8 cellular contexts compared by ENCODE assay signal in the genomic region with DNA sequence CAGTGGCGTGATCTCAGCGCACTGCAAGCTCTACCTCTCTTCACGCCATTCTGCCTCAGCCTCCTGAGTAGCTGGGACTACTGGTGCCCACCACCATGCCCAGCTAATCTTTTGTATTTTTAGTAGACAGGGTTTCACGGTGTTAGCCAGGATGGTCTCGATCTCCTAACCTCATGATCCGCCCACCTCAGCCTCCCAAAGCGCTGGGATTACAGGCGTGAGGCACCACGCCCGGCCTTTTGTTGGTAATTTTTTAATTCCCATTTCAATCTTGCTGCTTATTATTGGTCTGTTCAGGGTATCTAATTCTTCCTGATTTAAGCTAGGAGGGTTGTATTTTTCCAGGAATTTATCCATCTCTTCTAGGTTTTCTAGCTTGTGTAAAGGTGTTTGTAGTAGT. TPM values are rescaled to one million over a fixed set of nuclear protein-coding genes. Genes with fewer than 3 reads are reported as not detected.
DNase-seq lines count a peak whose midpoint lies in the region; ATAC-seq and TF ChIP-seq lines count a peak whose summit lies in the region.
"Not testable (repeated sequence)": the region's sequence is repeated elsewhere in the genome, so short reads cannot be mapped to it uniquely, and the experiment has no call there.

No MANE protein-coding gene starts in this region.

- peaks cover 74 to 85% of the 10 kb centered on the region in 2 donors for H3K36me3 Mint-ChIP-seq in CD14-positive monocyte
- peaks cover 13% of the 10 kb centered on the region for H3K36me3 Mint-ChIP-seq in T-cell
- peaks cover 95% of the 10 kb centered on the region for H3K36me3 Mint-ChIP-seq in activated CD8-positive, alpha-beta T cell treated with anti-CD3 and anti-CD28 coated beads for 36 hours (ENCODE audit: low read depth)
- H3K36me3 Mint-ChIP-seq in activated naive CD4-positive, alpha-beta T cell treated with anti-CD3 and anti-CD28 coated beads, Interleukin-2, amount 10 ng/mL, durations not matched to agents 7 days and 5 days, result peaks cover 68% of the 10 kb centered on the region
- H3K36me3 Mint-ChIP-seq in effector memory CD8-positive, alpha-beta T cell (ENCODE audit: insufficient read depth), result not testable (repeated sequence)
- H3K36me3 Mint-ChIP-seq in natural killer cell treated with Interleukin-12 subunit alpha and Interleukin-12 subunit beta and Interleukin-15 and Interleukin-18, amount 100 ng/mL, for 72 hours, result peaks cover 28% of the 10 kb centered on the region

- H3K27ac ChIP-seq in KMS-11 (peak overlapping the region; percentile 20; the same call in 1 of the 2 replicates), transverse colon (peak overlapping the region; percentile 31 to 64 (median 48))

- H3K9me3 Mint-ChIP-seq in CD14-positive monocyte; activated CD8-positive, alpha-beta T cell treated with anti-CD3 and anti-CD28 coated beads for 36 hours; natural killer cell treated with Interleukin-12 subunit alpha and Interleukin-12 subunit beta and Interleukin-15 and Interleukin-18, amount 100 ng/mL, for 72 hours: not testable (repeated sequence)
- peaks cover 4 to 10% (median 5%) of the 10 kb centered on the region in 3 donors for H3K9me3 Mint-ChIP-seq in T-cell
- peaks cover 12% of the 10 kb centered on the region for H3K9me3 Mint-ChIP-seq in activated naive CD4-positive, alpha-beta T cell treated with anti-CD3 and anti-CD28 coated beads, Interleukin-2, amount 10 ng/mL, durations not matched to agents 7 days and 5 days
- peaks cover 3 to 17% of the 10 kb centered on the region in 2 donors for H3K9me3 Mint-ChIP-seq in effector memory CD8-positive, alpha-beta T cell

- H3K4me1 Mint-ChIP-seq in CD14-positive monocyte, result peaks cover 11% of the 10 kb centered on the region
- H3K4me1 Mint-ChIP-seq in T-cell, result peaks cover 47 to 52% (median 50%) of the 10 kb centered on the region in 3 donors
- peaks cover 42% of the 10 kb centered on the region for H3K4me1 Mint-ChIP-seq in activated CD8-positive, alpha-beta T cell treated with anti-CD3 and anti-CD28 coated beads for 36 hours (ENCODE audit: low read depth)
- H3K4me1 Mint-ChIP-seq in activated naive CD4-positive, alpha-beta T cell treated with anti-CD3 and anti-CD28 coated beads, Interleukin-2, amount 10 ng/mL, durations not matched to agents 7 days and 5 days, result peaks cover 55% of the 10 kb centered on the region
- peaks cover 24% of the 10 kb centered on the region in 2 donors for H3K4me1 Mint-ChIP-seq in effector memory CD8-positive, alpha-beta T cell (ENCODE audit: low read depth in 2 of 2)
- H3K4me1 Mint-ChIP-seq in natural killer cell treated with Interleukin-12 subunit alpha and Interleukin-12 subunit beta and Interleukin-15 and Interleukin-18, amount 100 ng/mL, for 72 hours (ENCODE audit: low read depth in 2 of 2), result peaks cover 17 to 36% of the 10 kb centered on the region in 2 donors

- not testable (repeated sequence) for DNase-seq in CD14-positive monocyte (ENCODE audit: low spot score); T-cell; activated CD8-positive, alpha-beta T cell treated with anti-CD3 and anti-CD28 coated beads for 36 hours; activated naive CD4-positive, alpha-beta T cell treated with anti-CD3 and anti-CD28 coated beads, Interleukin-2, amount 10 ng/mL, durations not matched to agents 7 days and 5 days; effector memory CD8-positive, alpha-beta T cell; natural killer cell treated with Interleukin-12 subunit alpha and Interleukin-12 subunit beta and Interleukin-15 and Interleukin-18, amount 100 ng/mL, for 72 hours (ENCODE audit: low spot score); transverse colon

- H2AFZ ChIP-seq in KMS-11 (ENCODE audit: low read depth), result not testable (repeated sequence)

- H3K27ac Mint-ChIP-seq in CD14-positive monocyte (peak overlapping the region in 6 of 7 donors; percentile 18 to 89 (median 76)), T-cell (peak overlapping the region; percentile 93 to 96)
- H3K27ac Mint-ChIP-seq in activated CD8-positive, alpha-beta T cell treated with anti-CD3 and anti-CD28 coated beads for 36 hours, result peak overlapping the region; percentile 87
- peak overlapping the region; percentile 92 for H3K27ac Mint-ChIP-seq in activated naive CD4-positive, alpha-beta T cell treated with anti-CD3 and anti-CD28 coated beads, Interleukin-2, amount 10 ng/mL, durations not matched to agents 7 days and 5 days
- H3K27ac Mint-ChIP-seq in effector memory CD8-positive, alpha-beta T cell, result peak overlapping the region; percentile 94 to 96
- H3K27ac Mint-ChIP-seq in natural killer cell treated with Interleukin-12 subunit alpha and Interleukin-12 subunit beta and Interleukin-15 and Interleukin-18, amount 100 ng/mL, for 72 hours, result peak overlapping the region; percentile 73 to 84

- not testable (repeated sequence) for H4K20me1 ChIP-seq in KMS-11 (ENCODE audit: insufficient read depth)

- H3K4me1 ChIP-seq in KMS-11 (ENCODE audit: low read depth, poor library complexity, severe bottlenecking), result peaks cover 35% of the 10 kb centered on the region
- not testable (repeated sequence) for H3K4me1 ChIP-seq in transverse colon

- H3K9ac ChIP-seq in KMS-11, result not testable (repeated sequence)

- CTCF ChIA-PET in T-cell (lab: Charles Lee), result interaction anchor here in 1 of 2 donors (0.6 to 1.5 kb wide), 4 partner anchors 10 to 302 kb away, joined by 3 to 4 read pairs (median 3); a partner anchor contains a TSS
- CTCF ChIA-PET in activated CD8-positive, alpha-beta T cell treated with anti-CD3 and anti-CD28 coated beads for 36 hours (lab: Charles Lee), result interaction anchor here (0.8 to 3.2 kb wide), 4 partner anchors 12 to 330 kb away, joined by 3 to 14 read pairs (median 6); a partner anchor contains a TSS
- CTCF ChIA-PET in activated naive CD4-positive, alpha-beta T cell treated with anti-CD3 and anti-CD28 coated beads, Interleukin-2, amount 10 ng/mL, durations not matched to agents 7 days and 5 days (lab: Charles Lee), result interaction anchor here (1.1 to 1.8 kb wide), 5 partner anchors 8 to 39 kb away, joined by 4 to 6 read pairs (median 5); no protein-coding TSS in a partner anchor

- ATAC-seq in T-cell (replicated peaks in 1 of 4); activated CD8-positive, alpha-beta T cell treated with anti-CD3 and anti-CD28 coated beads for 36 hours; effector memory CD8-positive, alpha-beta T cell (replicated peaks); natural killer cell treated with Interleukin-12 subunit alpha and Interleukin-12 subunit beta and Interleukin-15 and Interleukin-18, amount 100 ng/mL, for 72 hours: not testable (repeated sequence)

- POLR2A ChIA-PET in T-cell (lab: Charles Lee), result interaction anchor here (0.6 to 2.0 kb wide), 3 partner anchors 18 to 240 kb away, joined by 6 to 8 read pairs (median 7); a partner anchor contains a TSS
- POLR2A ChIA-PET in activated CD8-positive, alpha-beta T cell treated with anti-CD3 and anti-CD28 coated beads for 36 hours (lab: Charles Lee), result interaction anchor here (1.4 to 2.3 kb wide), 2 partner anchors 18 to 19 kb away, joined by 3 to 12 read pairs; a partner anchor contains a TSS

- H3K79me2 ChIP-seq in KMS-11 (ENCODE audit: insufficient read depth, low read depth), result not testable (repeated sequence)

- not testable (repeated sequence) for TF ChIP-seq POLR2A in transverse colon (IDR thresholded peaks at IDR 0.05)

- not testable (repeated sequence) for TF ChIP-seq EP300 in transverse colon (IDR thresholded peaks at IDR 0.05; ENCODE audit: low read depth)

- H3K4me3 ChIP-seq in KMS-11 (IDR thresholded peaks at IDR 0.05; ENCODE audit: insufficient read depth, low read depth, low read length); transverse colon: not testable (repeated sequence)

- not testable (repeated sequence) for H3K27me3 Mint-ChIP-seq in CD14-positive monocyte (ENCODE audit: low read depth in 3 of 3); T-cell; activated CD8-positive, alpha-beta T cell treated with anti-CD3 and anti-CD28 coated beads for 36 hours; activated naive CD4-positive, alpha-beta T cell treated with anti-CD3 and anti-CD28 coated beads, Interleukin-2, amount 10 ng/mL, durations not matched to agents 7 days and 5 days; effector memory CD8-positive, alpha-beta T cell; natural killer cell treated with Interleukin-12 subunit alpha and Interleukin-12 subunit beta and Interleukin-15 and Interleukin-18, amount 100 ng/mL, for 72 hours

- H3K4me2 ChIP-seq in KMS-11, result peak overlapping the region; percentile 64

- H3K4me3 Mint-ChIP-seq in CD14-positive monocyte, result peak overlapping the region in 1 of 2 donors; percentile 58
- H3K4me3 Mint-ChIP-seq in T-cell, result peak overlapping the region; percentile 60 to 75 (median 73)
- H3K4me3 Mint-ChIP-seq in activated CD8-positive, alpha-beta T cell treated with anti-CD3 and anti-CD28 coated beads for 36 hours, result peak overlapping the region; percentile 56
- H3K4me3 Mint-ChIP-seq in activated naive CD4-positive, alpha-beta T cell treated with anti-CD3 and anti-CD28 coated beads, Interleukin-2, amount 10 ng/mL, durations not matched to agents 7 days and 5 days, result peak overlapping the region; percentile 57
- H3K4me3 Mint-ChIP-seq in effector memory CD8-positive, alpha-beta T cell, result peak overlapping the region; percentile 71 to 76
- peak overlapping the region; percentile 73 for H3K4me3 Mint-ChIP-seq in natural killer cell treated with Interleukin-12 subunit alpha and Interleukin-12 subunit beta and Interleukin-15 and Interleukin-18, amount 100 ng/mL, for 72 hours

- not testable (repeated sequence) for H3K27me3 ChIP-seq in KMS-11 (ENCODE audit: insufficient read depth, low read depth); transverse colon

- in situ Hi-C loops in transverse colon (cut with MboI; ENCODE audit: low pct_ligation_motif_present in 1 of 4, low pct_unique_long_range_greater_than_20kb in 1 of 4, low sequenced_read_pairs in 3 of 4), result loop anchor here in 2 of 4 donors (25.0 kb wide), 2 partner anchors 168 to 243 kb away; a partner anchor contains a TSS

- intact Hi-C loops in CD14-positive monocyte (cut with micrococcal nuclease) (loop anchor here in 1 of 2 donors (10.0 kb wide), 1 partner anchor 145 kb away; no protein-coding TSS in a partner anchor), transverse colon (cut with DNase I; ENCODE audit: low total_unique reads) (loop anchor here (5.0 kb wide), 1 partner anchor 157 kb away; no protein-coding TSS in a partner anchor)
- intact Hi-C loops in activated CD8-positive, alpha-beta T cell treated with anti-CD3 and anti-CD28 coated beads for 36 hours (cut with micrococcal nuclease), result loop anchor here (2.0 kb wide), 1 partner anchor 53 kb away; no protein-coding TSS in a partner anchor

- H3K36me3 ChIP-seq in KMS-11 (ENCODE audit: insufficient read depth); transverse colon: not testable (repeated sequence)

- TF ChIP-seq CTCF in CD14-positive monocyte (IDR thresholded peaks at IDR 0.05); KMS-11 (conservative IDR thresholded peaks at IDR 0.05; ENCODE audit: low read depth, low read length); activated CD8-positive, alpha-beta T cell treated with anti-CD3 and anti-CD28 coated beads for 36 hours (IDR thresholded peaks at IDR 0.05); transverse colon (IDR thresholded peaks at IDR 0.05): not testable (repeated sequence)

- WGBS in transverse colon (ENCODE audit: low coverage in 1 of 2), 2 donors, result 89 to 93% methylated on average over 10 of the region's 10 CpGs

- H3K9me3 ChIP-seq in transverse colon, result not testable (repeated sequence)

RNA-seq across cellular contexts. Expression of a gene that starts 18.2 kb away (rescaled TPM):
- polyA plus RNA-seq in CD14-positive monocyte, result 10 to 100 TPM; 13.5 to 14.1 TPM
- 1 to 10 TPM in 3 of 5 donors, under 1 TPM in 2; 0.55 to 1.9 (median 1.3) TPM for total RNA-seq in T-cell
- total RNA-seq in activated CD8-positive, alpha-beta T cell treated with anti-CD3 and anti-CD28 coated beads for 36 hours, result 10 to 100 TPM; 19.5 to 22.3 TPM
- total RNA-seq in natural killer cell treated with Interleukin-12 subunit alpha and Interleukin-12 subunit beta and Interleukin-15 and Interleukin-18, amount 100 ng/mL, for 72 hours, result 10 to 100 TPM; 11.3 to 29.1 TPM
- total RNA-seq in transverse colon, result 1 to 10 TPM in 1 of 4 donors, under 1 TPM in 1, not detected in 2; 0.95 to 1.1 TPM

RNA-seq across cellular contexts. Expression of a gene that starts 19.6 kb away (rescaled TPM):
- 100 to 1,000 TPM; 186 to 228 TPM for polyA plus RNA-seq in CD14-positive monocyte
- total RNA-seq in T-cell (10 to 100 TPM; 18.1 to 22.7 (median 20.2) TPM), transverse colon (10 to 100 TPM; 20.9 to 34.8 (median 29.9) TPM)
- 10 to 100 TPM; 21.8 to 29.9 TPM for total RNA-seq in activated CD8-positive, alpha-beta T cell treated with anti-CD3 and anti-CD28 coated beads for 36 hours
- 10 to 100 TPM; 16.9 to 21.1 TPM for total RNA-seq in natural killer cell treated with Interleukin-12 subunit alpha and Interleukin-12 subunit beta and Interleukin-15 and Interleukin-18, amount 100 ng/mL, for 72 hours

Comparison
In these comparisons a context has a peak if more than half of its experiments do, and no peak if none do; other contexts are left out.
1. RNA of a gene that starts 18.2 kb away (total RNA-seq): 11.3 to 29.1 TPM in natural killer cell treated with Interleukin-12 subunit alpha and Interleukin-12 subunit beta and Interleukin-15 and Interleukin-18, amount 100 ng/mL, for 72 hours and 19.5 to 22.3 TPM in activated CD8-positive, alpha-beta T cell treated with anti-CD3 and anti-CD28 coated beads for 36 hours; 0.55 to 1.9 TPM in T-cell and 0.95 to 1.1 TPM in transverse colon; every median in the first group is over 4 times any median in the second.
2. Peak in every context shown above with its lines, with median percentiles within 50 percentile points of each other: H3K27ac Mint-ChIP-seq.